8 cellular contexts compared by ENCODE assay signal in genomic region chr5:124735169-124735858, GRCh38. TPM values are rescaled to one million over a fixed set of nuclear protein-coding genes. Genes with fewer than 3 reads are reported as not detected.
A peak's percentile ranks its signal among the peaks of the same experiment; 100 is the strongest.
DNase-seq lines count a peak whose midpoint lies in the region; ATAC-seq and TF ChIP-seq lines count a peak whose summit lies in the region.

No MANE protein-coding gene starts in this region.

- H3K4me3 Mint-ChIP-seq in natural killer cell treated with Interleukin-12 subunit alpha and Interleukin-12 subunit beta and Interleukin-15 and Interleukin-18, amount 100 ng/mL, for 72 hours = no peak overlapping the region

- TF ChIP-seq CTCF in OCI-LY3 (IDR thresholded peaks at IDR 0.05; ENCODE audit: low read depth, low read length) (no peak), gastroesophageal sphincter (IDR thresholded peaks at IDR 0.05) (no peak), psoas muscle (IDR thresholded peaks at IDR 0.05) (no peak)

- H3K9me3 ChIP-seq in OCI-LY3 (ENCODE audit: insufficient read depth, low read length) = no peaks in the 10 kb centered on the region
- no peaks in the 10 kb centered on the region for H3K9me3 ChIP-seq in gastroesophageal sphincter
- H3K9me3 ChIP-seq in psoas muscle = no peaks in the 10 kb centered on the region

- peak overlapping the region; percentile 38 for H3K9ac ChIP-seq in OCI-LY3 (ENCODE audit: low read length)

- H3K27me3 ChIP-seq in OCI-LY3 (ENCODE audit: low read depth, low read length) (peaks cover 3% of the 10 kb centered on the region; the same call in 1 of the 2 replicates), gastroesophageal sphincter (no peaks in the 10 kb centered on the region), psoas muscle (ENCODE audit: insufficient read depth in 3 of 3, low read length in 2 of 3) (no peaks in the 10 kb centered on the region)

- H3K79me2 ChIP-seq in OCI-LY3 (ENCODE audit: low read length) = no peaks in the 10 kb centered on the region

- peak overlapping the region; percentile 50; the same call in 1 of the 2 replicates for H2AFZ ChIP-seq in OCI-LY3 (ENCODE audit: low read depth, low read length)

- ATAC-seq in gastroesophageal sphincter (peak; percentile 52), psoas muscle (peak; percentile 53 to 84 (median 79)), HG03565 (IDR thresholded peaks at IDR 0.05; ENCODE audit: unreplicated experiment) (no peak), GM21526 (IDR thresholded peaks at IDR 0.05; ENCODE audit: low FRiP score, unreplicated experiment) (no peak)
- ATAC-seq in natural killer cell treated with Interleukin-12 subunit alpha and Interleukin-12 subunit beta and Interleukin-15 and Interleukin-18, amount 100 ng/mL, for 72 hours = no peak

- no peak for TF ChIP-seq POLR2A in gastroesophageal sphincter (IDR thresholded peaks at IDR 0.05)

- H3K36me3 Mint-ChIP-seq in natural killer cell treated with Interleukin-12 subunit alpha and Interleukin-12 subunit beta and Interleukin-15 and Interleukin-18, amount 100 ng/mL, for 72 hours = peaks cover 10% of the 10 kb centered on the region

- peaks cover 7 to 8% of the 10 kb centered on the region in 2 donors for H3K4me1 Mint-ChIP-seq in natural killer cell treated with Interleukin-12 subunit alpha and Interleukin-12 subunit beta and Interleukin-15 and Interleukin-18, amount 100 ng/mL, for 72 hours (ENCODE audit: low read depth in 2 of 2)

- H3K4me2 ChIP-seq in OCI-LY3 (ENCODE audit: low read length) = peak overlapping the region; percentile 83

- H3K36me3 ChIP-seq in OCI-LY3 (replicated peaks; ENCODE audit: low read depth, low read length) = no peaks in the 10 kb centered on the region
- no peaks in the 10 kb centered on the region for H3K36me3 ChIP-seq in gastroesophageal sphincter
- no peaks in the 10 kb centered on the region for H3K36me3 ChIP-seq in psoas muscle (ENCODE audit: insufficient read depth in 1 of 2, low read depth in 1 of 2)

- TF ChIP-seq EP300 in gastroesophageal sphincter (IDR thresholded peaks at IDR 0.05) = no peak

- no peak overlapping the region for H3K27ac Mint-ChIP-seq in natural killer cell treated with Interleukin-12 subunit alpha and Interleukin-12 subunit beta and Interleukin-15 and Interleukin-18, amount 100 ng/mL, for 72 hours

- H3K27ac ChIP-seq in OCI-LY3 (ENCODE audit: low read length) (no peak overlapping the region), gastroesophageal sphincter (peak overlapping the region; percentile 47 to 92 (median 66)), psoas muscle (peak overlapping the region; percentile 56)

- H3K4me3 ChIP-seq in OCI-LY3 (ENCODE audit: low read length) (peak overlapping the region; percentile 72), gastroesophageal sphincter (peak overlapping the region; percentile 47), psoas muscle (peak overlapping the region; percentile 57)

- H3K4me1 ChIP-seq in OCI-LY3 (ENCODE audit: low read length) (peaks cover 41% of the 10 kb centered on the region), gastroesophageal sphincter (peaks cover 6 to 97% (median 29%) of the 10 kb centered on the region in 3 donors), psoas muscle (peaks cover 58% of the 10 kb centered on the region)

- peak; percentile 94 for DNase-seq in ELF-1 (ENCODE audit: low read depth, low spot score)
- DNase-seq in psoas muscle = peak; percentile 27 to 61
- DNase-seq in stimulated activated CD4-positive, alpha-beta T cell treated with anti-CD3 and anti-CD28 coated beads, Interleukin-4, amount 100 ng/mL, for 1 hour = no peak
- DNase-seq in natural killer cell treated with Interleukin-12 subunit alpha and Interleukin-12 subunit beta and Interleukin-15 and Interleukin-18, amount 100 ng/mL, for 72 hours (ENCODE audit: low spot score) = no peak

- H3K27me3 Mint-ChIP-seq in natural killer cell treated with Interleukin-12 subunit alpha and Interleukin-12 subunit beta and Interleukin-15 and Interleukin-18, amount 100 ng/mL, for 72 hours = peaks cover 45 to 58% of the 10 kb centered on the region in 2 donors

- 7 to 22% methylated on average over 8 to 11 of the region's 24 CpGs for WGBS in gastroesophageal sphincter (ENCODE audit: low coverage in 1 of 2), 2 donors
- 13 to 33% (median 16%) methylated on average over 24 of the region's 24 CpGs for WGBS in psoas muscle, 3 donors

- H3K9me3 Mint-ChIP-seq in natural killer cell treated with Interleukin-12 subunit alpha and Interleukin-12 subunit beta and Interleukin-15 and Interleukin-18, amount 100 ng/mL, for 72 hours = peaks cover 4% of the 10 kb centered on the region

- intact Hi-C loops in psoas muscle (cut with DNase I) = no loop called here

- no peaks in the 10 kb centered on the region for H4K20me1 ChIP-seq in OCI-LY3 (ENCODE audit: insufficient read depth, low read length)

RNA-seq across cellular contexts. Expression of gene ZNF608, which starts 11.1 kb away (rescaled TPM):
- total RNA-seq in gastroesophageal sphincter (10 to 100 TPM; 24.4 to 41.4 (median 36.1) TPM), psoas muscle (10 to 100 TPM in 2 of 4 donors, 1 to 10 TPM in 2; 7.3 to 11.7 (median 10.3) TPM)
- polyA plus RNA-seq in psoas muscle = 1 to 10 TPM; 1.6 to 9.8 (median 3.3) TPM
- total RNA-seq in natural killer cell treated with Interleukin-12 subunit alpha and Interleukin-12 subunit beta and Interleukin-15 and Interleukin-18, amount 100 ng/mL, for 72 hours = under 1 TPM; 0.47 to 0.59 TPM

Comparison
In these comparisons a context has a peak if more than half of its experiments do, and no peak if none do; other contexts are left out.
1. DNase-seq: peak in ELF-1 (single experiment) and psoas muscle (2 of 2); none in stimulated activated CD4-positive, alpha-beta T cell treated with anti-CD3 and anti-CD28 coated beads, Interleukin-4, amount 100 ng/mL, for 1 hour (single experiment) and natural killer cell treated with Interleukin-12 subunit alpha and Interleukin-12 subunit beta and Interleukin-15 and Interleukin-18, amount 100 ng/mL, for 72 hours (single experiment).
2. ATAC-seq: peak in gastroesophageal sphincter (single experiment) and psoas muscle (4 of 4); none in HG03565 (single experiment), natural killer cell treated with Interleukin-12 subunit alpha and Interleukin-12 subunit beta and Interleukin-15 and Interleukin-18, amount 100 ng/mL, for 72 hours (0 of 2) and GM21526 (single experiment).
3. RNA of gene ZNF608, which starts 11.1 kb away (total RNA-seq): 24.4 to 41.4 TPM in gastroesophageal sphincter and 7.3 to 11.7 TPM in psoas muscle; 0.47 to 0.59 TPM in natural killer cell treated with Interleukin-12 subunit alpha and Interleukin-12 subunit beta and Interleukin-15 and Interleukin-18, amount 100 ng/mL, for 72 hours; every median in the first group is over 4 times any median in the second.
4. Peak in every context shown above with its lines, with median percentiles within 50 percentile points of each other: H3K4me3 ChIP-seq.